In genomic region chr13:114121496-114122466, GRCh38 we compare ENCODE assay signal across 16 cellular contexts. TPM values are rescaled to one million over a fixed set of nuclear protein-coding genes. Genes with fewer than 3 reads are reported as not detected.
DNase-seq lines count a peak whose midpoint lies in the region; ATAC-seq and TF ChIP-seq lines count a peak whose summit lies in the region.
"Had no signal": no experiment of that assay in that cellular context is flagged by ENCODE, and none has a peak within 500 bp of the region (broad histone marks: within the 10 kb centered on the region; RNA-seq: fewer than 3 reads in every experiment).

No MANE protein-coding gene starts in this region.

- H3K4me2 ChIP-seq in BLaER1 treated with 17β-estradiol and CSF1 and Interleukin-3, amounts not matched to agents 10 nM and 100 nM: peak overlapping the region; percentile 49 to 100 (median 64)

- peaks cover 69% of the 10 kb centered on the region for H3K4me1 Mint-ChIP-seq in nephron progenitor cell

- no peaks in the 10 kb centered on the region for H3K9me3 Mint-ChIP-seq in nephron progenitor cell

- H3K36me3 ChIP-seq in BLaER1 treated with 17β-estradiol and CSF1 and Interleukin-3, amounts not matched to agents 10 nM and 100 nM: peaks cover 0 to 26% (median 6%) of the 10 kb centered on the region in 11 experiments; a peak in 6 of 22 replicates
- H3K36me3 ChIP-seq in Peyer's patch: no peaks in the 10 kb centered on the region
- H3K36me3 ChIP-seq in esophagus squamous epithelium: no peaks in the 10 kb centered on the region
- H3K36me3 ChIP-seq: SJCRH30 had no signal

- H3K27me3 ChIP-seq in BLaER1 treated with 17β-estradiol and CSF1 and Interleukin-3, amounts not matched to agents 10 nM and 100 nM: no peaks in the 10 kb centered on the region
- H3K27me3 ChIP-seq in Peyer's patch: no peaks in the 10 kb centered on the region
- no peaks in the 10 kb centered on the region for H3K27me3 ChIP-seq in esophagus squamous epithelium
- H3K27me3 ChIP-seq: SJCRH30 had no signal

- peak overlapping the region in 4 of 11 experiments; percentile 17 to 47 (median 40); a peak in 5 of 22 replicates for H3K27ac ChIP-seq in BLaER1 treated with 17β-estradiol and CSF1 and Interleukin-3, amounts not matched to agents 10 nM and 100 nM
- H3K27ac ChIP-seq in Peyer's patch (peak overlapping the region in 3 of 4 donors; percentile 35 to 60 (median 39)), esophagus squamous epithelium (peak overlapping the region in 3 of 4 donors; percentile 33 to 74 (median 64))
- H3K27ac ChIP-seq: SJCRH30 had no signal

- H3K4me1 ChIP-seq in BLaER1 treated with 17β-estradiol and CSF1 and Interleukin-3, amounts not matched to agents 10 nM and 100 nM: peaks cover 82 to 89% (median 86%) of the 10 kb centered on the region in 10 experiments
- H3K4me1 ChIP-seq in Peyer's patch: peaks cover 4 to 23% (median 10%) of the 10 kb centered on the region in 4 donors
- peaks cover 11 to 63% (median 16%) of the 10 kb centered on the region in 3 donors for H3K4me1 ChIP-seq in esophagus squamous epithelium

- no peaks in the 10 kb centered on the region; a peak in 2 of 22 replicates for H3K9me3 ChIP-seq in BLaER1 treated with 17β-estradiol and CSF1 and Interleukin-3, amounts not matched to agents 10 nM and 100 nM (replicated peaks in 1 of 11)
- H3K9me3 ChIP-seq in Peyer's patch: no peaks in the 10 kb centered on the region
- no peaks in the 10 kb centered on the region for H3K9me3 ChIP-seq in esophagus squamous epithelium
- H3K9me3 ChIP-seq: SJCRH30 had no signal

- no peak for DNase-seq in Peyer's patch
- no peak for DNase-seq in esophagus squamous epithelium (lab: John Stamatoyannopoulos, UW)
- peak; percentile 77 for DNase-seq in nephron progenitor cell
- DNase-seq in left lobe of liver (ENCODE audit: low spot score): no peak
- no peak for DNase-seq in SHP77 treated with DMSO at 0.1 percent for 48 hours (lab: John Stamatoyannopoulos, UW)
- DNase-seq in NCI-H1417 (lab: John Stamatoyannopoulos, UW): no peak
- DNase-seq: activated CD8-positive, alpha-beta memory T cell treated with anti-CD3 and anti-CD28 coated beads for 24 hours; HCEC 1CT; NCI-H446; occipital lobe; SJCRH30; stimulated activated CD4-positive, alpha-beta T cell treated with anti-CD3 and anti-CD28 coated beads, Interleukin-4, amount 100 ng/mL, for 4 hours had no signal

- H3K4me3 Mint-ChIP-seq in nephron progenitor cell: no peak overlapping the region

- peaks cover 9% of the 10 kb centered on the region for H3K27me3 Mint-ChIP-seq in nephron progenitor cell (ENCODE audit: low read depth, poor library complexity)

- WGBS in esophagus squamous epithelium, 2 donors: 77 to 86% methylated on average over 7 to 13 of the region's 35 CpGs

- H3K4me3 ChIP-seq in BLaER1 treated with 17β-estradiol and CSF1 and Interleukin-3, amounts not matched to agents 10 nM and 100 nM: no peak overlapping the region
- H3K4me3 ChIP-seq in Peyer's patch: no peak overlapping the region
- H3K4me3 ChIP-seq in esophagus squamous epithelium: no peak overlapping the region
- H3K4me3 ChIP-seq: SJCRH30 had no signal

- ATAC-seq in left lobe of liver (no peak), HG03432 (IDR thresholded peaks at IDR 0.05; ENCODE audit: unreplicated experiment) (no peak)

- TF ChIP-seq POLR2A in Peyer's patch (IDR thresholded peaks at IDR 0.05) (no peak), esophagus squamous epithelium (IDR thresholded peaks at IDR 0.05) (no peak)

- TF ChIP-seq CTCF in Peyer's patch (IDR thresholded peaks at IDR 0.05) (no peak), esophagus squamous epithelium (IDR thresholded peaks at IDR 0.05) (no peak), nephron progenitor cell (IDR thresholded peaks at IDR 0.05) (no peak)

- peak overlapping the region in 5 of 11 experiments; percentile 10 to 49 (median 30); a peak in 6 of 22 replicates for H3K9ac ChIP-seq in BLaER1 treated with 17β-estradiol and CSF1 and Interleukin-3, amounts not matched to agents 10 nM and 100 nM

- intact Hi-C loops in esophagus squamous epithelium (cut with DNase I): no loop called here

- H3K36me3 Mint-ChIP-seq in nephron progenitor cell (ENCODE audit: low read depth): no peaks in the 10 kb centered on the region

- H3K27ac Mint-ChIP-seq in nephron progenitor cell: peak overlapping the region; percentile 77

- peaks cover 70 to 98% (median 81%) of the 10 kb centered on the region in 11 experiments for H4K20me1 ChIP-seq in BLaER1 treated with 17β-estradiol and CSF1 and Interleukin-3, amounts not matched to agents 10 nM and 100 nM

RNA-seq across cellular contexts. Expression of gene RASA3, which starts 10.6 kb away (rescaled TPM):
- total RNA-seq in Peyer's patch (10 to 100 TPM in 1 of 4 donors, 1 to 10 TPM in 3; 3.5 to 41.3 (median 6.9) TPM), esophagus squamous epithelium (1 to 10 TPM; 1.4 to 8.8 (median 3.1) TPM), left lobe of liver (4.5 TPM)

RNA-seq across cellular contexts. Expression of gene CFAP97D2, which starts 57.3 kb away (rescaled TPM):
- total RNA-seq in Peyer's patch: not detected
- total RNA-seq in esophagus squamous epithelium: not detected
- not detected for total RNA-seq in left lobe of liver
- total RNA-seq: M059J, occipital lobe, temporal lobe had no signal
